ENCODE assay signal across 24 cellular contexts in the genomic region with DNA sequence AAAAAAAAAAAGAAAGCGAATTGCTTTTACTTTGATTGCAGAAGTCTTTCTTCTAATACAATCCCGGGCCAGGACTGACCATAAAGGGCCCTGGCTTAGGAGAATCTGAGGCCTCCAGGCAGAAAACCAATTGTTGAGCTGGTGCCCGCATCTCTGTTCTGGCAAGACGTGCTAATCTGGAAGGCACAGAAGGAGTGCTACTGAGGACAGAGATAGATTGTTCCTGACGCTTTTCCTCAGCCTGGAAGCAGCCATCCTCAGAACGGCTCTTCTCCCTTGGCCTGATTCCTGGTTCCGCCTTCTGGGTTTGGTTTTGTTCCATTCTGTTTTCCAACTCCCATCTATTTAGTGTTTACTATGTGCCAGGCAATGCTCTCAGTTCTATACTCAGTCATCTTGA. TPM values are rescaled to one million over a fixed set of nuclear protein-coding genes. Genes with fewer than 3 reads are reported as not detected.
DNase-seq lines count a peak whose midpoint lies in the region; ATAC-seq and TF ChIP-seq lines count a peak whose summit lies in the region.
"Had no signal": no experiment of that assay in that cellular context is flagged by ENCODE, and none has a peak within 500 bp of the region (broad histone marks: within the 10 kb centered on the region; RNA-seq: fewer than 3 reads in every experiment).

No MANE protein-coding gene starts in this region.

- no peaks in the 10 kb centered on the region for H3K9me3 ChIP-seq in MM.1S (replicated peaks; ENCODE audit: insufficient read depth, low read length)
- H3K9me3 ChIP-seq: MG63, SJCRH30 had no signal

- intact Hi-C loops in dorsolateral prefrontal cortex (cut with DNase I): no loop called here

- H3K4me3 ChIP-seq in dorsolateral prefrontal cortex: no peak overlapping the region
- H3K4me3 ChIP-seq in MM.1S (ENCODE audit: low read length): no peak overlapping the region
- H3K4me3 ChIP-seq: MG63, SJCRH30 had no signal

- TF ChIP-seq CTCF in dorsolateral prefrontal cortex (IDR thresholded peaks at IDR 0.05 in 54 of 56, conservative IDR thresholded peaks at IDR 0.05 in 2 of 56; ENCODE audit: low read depth in 1 of 56, partially characterized antibody in 56 of 56) (no peak), WTC11 (IDR thresholded peaks at IDR 0.05) (no peak), MM.1S (IDR thresholded peaks at IDR 0.05; ENCODE audit: low read length) (no peak)

- H3K4me1 Mint-ChIP-seq in WTC11: no peaks in the 10 kb centered on the region
- H3K4me1 Mint-ChIP-seq: CD8-positive, alpha-beta memory T cell had no signal

- no peak for ATAC-seq in WTC11
- ATAC-seq in GM18867 (IDR thresholded peaks at IDR 0.05; ENCODE audit: unreplicated experiment): no peak
- ATAC-seq: PC-3, Right ventricle myocardium inferior had no signal

- no peaks in the 10 kb centered on the region for H3K36me3 ChIP-seq in MM.1S (replicated peaks; ENCODE audit: insufficient read depth, low read length)
- H3K36me3 ChIP-seq: MG63, SJCRH30 had no signal

- POLR2A ChIA-PET in WTC11 (lab: Charles Lee): no interaction called here

- DNase-seq in dorsolateral prefrontal cortex (peak in 5 of 10 donors; percentile 39 to 49 (median 42)), middle frontal gyrus (ENCODE audit: extremely low spot score, low spot score) (peak; percentile 9), superior temporal gyrus (ENCODE audit: extremely low spot score) (peak; percentile 62), WTC11 (ENCODE audit: low spot score) (no peak), MM.1S (no peak)
- DNase-seq: CD8-positive, alpha-beta memory T cell; DMS 273 treated with DMSO at 0.1 percent for 48 hours; DMS79 treated with DMSO at 0.1 percent for 48 hours; GF-D8; HCEC 1CT; IMR-90; KG1; MG63; NCI-H2029; NCI-H446; NCI-H526; NK-92 treated with Interleukin-12 subunit alpha and Interleukin-12 subunit beta, amount 100 ng/mL, for 24 hours; PC-3; SJCRH30 had no signal

- H4K20me1 ChIP-seq in MM.1S (ENCODE audit: insufficient read depth, low read length): no peaks in the 10 kb centered on the region

- H3K4me3 Mint-ChIP-seq in WTC11: no peak overlapping the region
- H3K4me3 Mint-ChIP-seq: B cell; CD8-positive, alpha-beta memory T cell had no signal

- H3K27ac ChIP-seq in angular gyrus (ENCODE audit: low read depth, low read length): peak overlapping the region; percentile 61
- H3K27ac ChIP-seq in dorsolateral prefrontal cortex: peak overlapping the region in 56 of 59 donors; percentile 3 to 85 (median 66)
- H3K27ac ChIP-seq in MM.1S (ENCODE audit: low read length): no peak overlapping the region
- H3K27ac ChIP-seq: C4-2B, SJCRH30 had no signal

- H3K4me2 ChIP-seq in MM.1S (ENCODE audit: low read depth, low read length): no peak overlapping the region

- H3K36me3 Mint-ChIP-seq in WTC11: no peaks in the 10 kb centered on the region

- no peak overlapping the region for H3K27ac Mint-ChIP-seq in WTC11
- H3K27ac Mint-ChIP-seq: B cell had no signal

- H3K79me2 ChIP-seq in MM.1S (ENCODE audit: low read length): no peaks in the 10 kb centered on the region

- H2AFZ ChIP-seq in MM.1S (ENCODE audit: low read length): no peak overlapping the region

- no peaks in the 10 kb centered on the region for H3K27me3 Mint-ChIP-seq in WTC11 (ENCODE audit: low read depth)
- H3K27me3 Mint-ChIP-seq: B cell; CD8-positive, alpha-beta memory T cell had no signal

- H3F3A ChIP-seq in MM.1S (ENCODE audit: insufficient read depth, low read length): no peaks in the 10 kb centered on the region

- H3K9ac ChIP-seq in MM.1S (ENCODE audit: low read length): no peak overlapping the region

- H3K9me3 Mint-ChIP-seq in WTC11: no peaks in the 10 kb centered on the region; the same call in 1 of the 2 replicates
- H3K9me3 Mint-ChIP-seq: CD8-positive, alpha-beta memory T cell had no signal

- H3K9me2 ChIP-seq in MM.1S (replicated peaks; ENCODE audit: insufficient read depth, low read length): no peaks in the 10 kb centered on the region

- CTCF ChIA-PET in WTC11 (lab: Charles Lee): interaction anchor here (0.7 to 1.3 kb wide), 2 partner anchors 30 to 71 kb away, joined by 3 to 5 read pairs; no protein-coding TSS in a partner anchor

- no peaks in the 10 kb centered on the region for H3K4me1 ChIP-seq in MM.1S (ENCODE audit: low read length)
- H3K4me1 ChIP-seq: SJCRH30 had no signal

- H3K27me3 ChIP-seq in dorsolateral prefrontal cortex: no peaks in the 10 kb centered on the region
- no peaks in the 10 kb centered on the region for H3K27me3 ChIP-seq in MM.1S (replicated peaks; ENCODE audit: insufficient read depth, low read length)
- H3K27me3 ChIP-seq: MG63, SJCRH30 had no signal

TF ChIP-seq in WTC11, 78 proteins besides CTCF, POLR2A, EP300 and RAD21 (continues in another document):
- no peak for TF ChIP-seq ESRRA (CRISPR knock-in tag; IDR thresholded peaks at IDR 0.05; ENCODE audit: borderline replicate concordance)
- TF ChIP-seq, protein P1, sequence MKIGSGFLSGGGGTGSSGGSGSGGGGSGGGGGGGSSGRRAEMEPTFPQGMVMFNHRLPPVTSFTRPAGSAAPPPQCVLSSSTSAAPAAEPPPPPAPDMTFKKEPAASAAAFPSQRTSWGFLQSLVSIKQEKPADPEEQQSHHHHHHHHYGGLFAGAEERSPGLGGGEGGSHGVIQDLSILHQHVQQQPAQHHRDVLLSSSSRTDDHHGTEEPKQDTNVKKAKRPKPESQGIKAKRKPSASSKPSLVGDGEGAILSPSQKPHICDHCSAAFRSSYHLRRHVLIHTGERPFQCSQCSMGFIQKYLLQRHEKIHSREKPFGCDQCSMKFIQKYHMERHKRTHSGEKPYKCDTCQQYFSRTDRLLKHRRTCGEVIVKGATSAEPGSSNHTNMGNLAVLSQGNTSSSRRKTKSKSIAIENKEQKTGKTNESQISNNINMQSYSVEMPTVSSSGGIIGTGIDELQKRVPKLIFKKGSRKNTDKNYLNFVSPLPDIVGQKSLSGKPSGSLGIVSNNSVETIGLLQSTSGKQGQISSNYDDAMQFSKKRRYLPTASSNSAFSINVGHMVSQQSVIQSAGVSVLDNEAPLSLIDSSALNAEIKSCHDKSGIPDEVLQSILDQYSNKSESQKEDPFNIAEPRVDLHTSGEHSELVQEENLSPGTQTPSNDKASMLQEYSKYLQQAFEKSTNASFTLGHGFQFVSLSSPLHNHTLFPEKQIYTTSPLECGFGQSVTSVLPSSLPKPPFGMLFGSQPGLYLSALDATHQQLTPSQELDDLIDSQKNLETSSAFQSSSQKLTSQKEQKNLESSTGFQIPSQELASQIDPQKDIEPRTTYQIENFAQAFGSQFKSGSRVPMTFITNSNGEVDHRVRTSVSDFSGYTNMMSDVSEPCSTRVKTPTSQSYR (CRISPR knock-in tag; IDR thresholded peaks at IDR 0.05): no peak
- no peak for TF ChIP-seq ZNF317 (CRISPR knock-in tag; IDR thresholded peaks at IDR 0.05; ENCODE audit: borderline replicate concordance, low read depth)
- no peak for TF ChIP-seq ZNF671 (CRISPR knock-in tag; IDR thresholded peaks at IDR 0.05)
- TF ChIP-seq, protein P2, sequence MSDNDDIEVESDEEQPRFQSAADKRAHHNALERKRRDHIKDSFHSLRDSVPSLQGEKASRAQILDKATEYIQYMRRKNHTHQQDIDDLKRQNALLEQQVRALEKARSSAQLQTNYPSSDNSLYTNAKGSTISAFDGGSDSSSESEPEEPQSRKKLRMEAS (CRISPR knock-in tag; IDR thresholded peaks at IDR 0.05): no peak
- no peak for TF ChIP-seq KAT7 (CRISPR knock-in tag; IDR thresholded peaks at IDR 0.05; ENCODE audit: borderline replicate concordance)
- TF ChIP-seq RORB (CRISPR knock-in tag; IDR thresholded peaks at IDR 0.05): no peak
- TF ChIP-seq, protein P3, sequence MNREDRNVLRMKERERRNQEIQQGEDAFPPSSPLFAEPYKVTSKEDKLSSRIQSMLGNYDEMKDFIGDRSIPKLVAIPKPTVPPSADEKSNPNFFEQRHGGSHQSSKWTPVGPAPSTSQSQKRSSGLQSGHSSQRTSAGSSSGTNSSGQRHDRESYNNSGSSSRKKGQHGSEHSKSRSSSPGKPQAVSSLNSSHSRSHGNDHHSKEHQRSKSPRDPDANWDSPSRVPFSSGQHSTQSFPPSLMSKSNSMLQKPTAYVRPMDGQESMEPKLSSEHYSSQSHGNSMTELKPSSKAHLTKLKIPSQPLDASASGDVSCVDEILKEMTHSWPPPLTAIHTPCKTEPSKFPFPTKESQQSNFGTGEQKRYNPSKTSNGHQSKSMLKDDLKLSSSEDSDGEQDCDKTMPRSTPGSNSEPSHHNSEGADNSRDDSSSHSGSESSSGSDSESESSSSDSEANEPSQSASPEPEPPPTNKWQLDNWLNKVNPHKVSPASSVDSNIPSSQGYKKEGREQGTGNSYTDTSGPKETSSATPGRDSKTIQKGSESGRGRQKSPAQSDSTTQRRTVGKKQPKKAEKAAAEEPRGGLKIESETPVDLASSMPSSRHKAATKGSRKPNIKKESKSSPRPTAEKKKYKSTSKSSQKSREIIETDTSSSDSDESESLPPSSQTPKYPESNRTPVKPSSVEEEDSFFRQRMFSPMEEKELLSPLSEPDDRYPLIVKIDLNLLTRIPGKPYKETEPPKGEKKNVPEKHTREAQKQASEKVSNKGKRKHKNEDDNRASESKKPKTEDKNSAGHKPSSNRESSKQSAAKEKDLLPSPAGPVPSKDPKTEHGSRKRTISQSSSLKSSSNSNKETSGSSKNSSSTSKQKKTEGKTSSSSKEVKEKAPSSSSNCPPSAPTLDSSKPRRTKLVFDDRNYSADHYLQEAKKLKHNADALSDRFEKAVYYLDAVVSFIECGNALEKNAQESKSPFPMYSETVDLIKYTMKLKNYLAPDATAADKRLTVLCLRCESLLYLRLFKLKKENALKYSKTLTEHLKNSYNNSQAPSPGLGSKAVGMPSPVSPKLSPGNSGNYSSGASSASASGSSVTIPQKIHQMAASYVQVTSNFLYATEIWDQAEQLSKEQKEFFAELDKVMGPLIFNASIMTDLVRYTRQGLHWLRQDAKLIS (CRISPR knock-in tag; IDR thresholded peaks at IDR 0.05; ENCODE audit: borderline replicate concordance): no peak
- TF ChIP-seq, protein P4, sequence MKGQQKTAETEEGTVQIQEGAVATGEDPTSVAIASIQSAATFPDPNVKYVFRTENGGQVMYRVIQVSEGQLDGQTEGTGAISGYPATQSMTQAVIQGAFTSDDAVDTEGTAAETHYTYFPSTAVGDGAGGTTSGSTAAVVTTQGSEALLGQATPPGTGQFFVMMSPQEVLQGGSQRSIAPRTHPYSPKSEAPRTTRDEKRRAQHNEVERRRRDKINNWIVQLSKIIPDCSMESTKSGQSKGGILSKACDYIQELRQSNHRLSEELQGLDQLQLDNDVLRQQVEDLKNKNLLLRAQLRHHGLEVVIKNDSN (CRISPR knock-in tag; IDR thresholded peaks at IDR 0.05): no peak
- TF ChIP-seq, protein P5, sequence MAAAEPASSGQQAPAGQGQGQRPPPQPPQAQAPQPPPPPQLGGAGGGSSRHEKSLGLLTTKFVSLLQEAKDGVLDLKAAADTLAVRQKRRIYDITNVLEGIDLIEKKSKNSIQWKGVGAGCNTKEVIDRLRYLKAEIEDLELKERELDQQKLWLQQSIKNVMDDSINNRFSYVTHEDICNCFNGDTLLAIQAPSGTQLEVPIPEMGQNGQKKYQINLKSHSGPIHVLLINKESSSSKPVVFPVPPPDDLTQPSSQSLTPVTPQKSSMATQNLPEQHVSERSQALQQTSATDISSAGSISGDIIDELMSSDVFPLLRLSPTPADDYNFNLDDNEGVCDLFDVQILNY (CRISPR knock-in tag; IDR thresholded peaks at IDR 0.05): no peak

RNA-seq across cellular contexts. Expression of a gene that starts 44.8 kb away (rescaled TPM):
- total RNA-seq in dorsolateral prefrontal cortex (1 to 10 TPM in 68 of 120 experiments, under 1 TPM in 48, not detected in 4; 0.14 to 9.4 (median 1.1) TPM), WTC11 (2021) (3.0 to 4.9 TPM (median 3.7 TPM) in 3 replicates)
- total RNA-seq: B cell, Right ventricle myocardium inferior had no signal

Comparison
In these comparisons a context has a peak if more than half of its experiments do, and no peak if none do; other contexts are left out.
1. DNase-seq: peak in middle frontal gyrus (single experiment) and superior temporal gyrus (single experiment); none in WTC11 (single experiment) and MM.1S (single experiment).